Comparison of ENCODE assay signal across 8 cellular contexts in the genomic region with DNA sequence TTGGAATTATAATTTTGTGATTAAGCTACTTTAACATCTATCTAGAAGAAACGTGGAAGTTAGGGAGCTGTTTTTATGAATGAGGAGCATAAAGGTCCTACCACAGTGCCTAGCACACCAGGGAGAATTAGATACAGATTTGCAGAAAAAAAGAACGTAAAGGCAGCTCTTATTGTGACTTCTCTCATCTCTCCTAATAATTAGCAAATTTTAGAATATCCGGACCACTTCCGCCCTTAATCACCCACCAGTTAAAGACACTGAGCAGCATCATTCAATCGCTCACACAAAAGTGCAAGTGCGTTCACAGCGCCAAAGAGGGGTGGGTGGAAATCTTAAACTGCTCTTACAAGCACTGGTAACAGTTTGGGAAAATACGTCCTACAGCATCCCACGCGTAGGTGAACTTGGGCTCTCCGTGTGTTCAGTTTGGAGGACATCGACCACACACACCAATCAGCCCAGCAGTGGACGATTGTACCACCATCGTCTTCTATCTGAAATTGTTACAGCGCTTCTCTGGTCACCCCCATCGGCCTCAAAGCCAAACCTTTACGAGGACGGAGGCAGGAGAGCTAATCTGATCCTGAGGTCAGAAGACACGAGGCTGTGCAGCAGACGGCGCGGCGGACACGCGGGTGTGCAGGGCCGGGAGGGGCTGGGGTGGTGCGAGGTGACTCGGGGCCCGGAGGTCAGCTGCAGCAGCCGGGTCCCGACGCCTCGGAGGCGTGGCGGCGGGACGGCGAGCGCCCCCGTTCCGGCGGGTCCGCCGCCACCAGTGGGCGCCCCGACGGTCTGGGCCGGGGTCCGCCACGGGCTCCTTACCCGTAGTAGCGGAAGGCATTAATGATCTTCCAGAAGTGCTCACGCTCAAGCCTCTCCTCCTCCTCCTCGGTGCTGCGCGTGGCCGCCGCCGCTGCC. TPM values are rescaled to one million over a fixed set of nuclear protein-coding genes. Genes with fewer than 3 reads are reported as not detected.
DNase-seq lines count a peak whose midpoint lies in the region; ATAC-seq and TF ChIP-seq lines count a peak whose summit lies in the region.

No MANE protein-coding gene starts in this region.

- in situ Hi-C loops in ACHN (cut with HindIII; ENCODE audit: low pct_ligation_motif_present, low pct_unique_long_range_greater_than_20kb, low sequenced_read_pairs) = no loop called here

- peaks cover 0 to 3% of the 10 kb centered on the region in 2 donors for H3K27me3 Mint-ChIP-seq in natural killer cell (ENCODE audit: low read depth in 2 of 2)
- H3K27me3 Mint-ChIP-seq in stimulated activated naive CD8-positive, alpha-beta T cell treated with anti-CD3 and anti-CD28 coated beads, Interleukin-15, amount 100 ng/mL, for 72 hours = no peaks in the 10 kb centered on the region

- H3K4me3 Mint-ChIP-seq in natural killer cell = peak overlapping the region; percentile 92
- peak overlapping the region; percentile 76 to 83 for H3K4me3 Mint-ChIP-seq in stimulated activated naive CD8-positive, alpha-beta T cell treated with anti-CD3 and anti-CD28 coated beads, Interleukin-15, amount 100 ng/mL, for 72 hours

- intact Hi-C loops in natural killer cell (cut with micrococcal nuclease) = loop anchor here (1.0 to 5.0 kb wide), 3 partner anchors 61 to 125 kb away; a partner anchor contains a TSS

- H3K27ac Mint-ChIP-seq in natural killer cell = peak overlapping the region; percentile 87 to 97
- H3K27ac Mint-ChIP-seq in stimulated activated naive CD8-positive, alpha-beta T cell treated with anti-CD3 and anti-CD28 coated beads, Interleukin-15, amount 100 ng/mL, for 72 hours = peak overlapping the region; percentile 95 to 96

- DNase-seq in ACHN (peak; percentile 44), NCI-H748 treated with DMSO at 0.1 percent for 48 hours (lab: John Stamatoyannopoulos, UW) (peak; percentile 42), activated T-cell treated with anti-CD3 and anti-CD28 coated beads for 48 hours (ENCODE audit: low read depth) (peak; percentile 53), fibroblast of gingiva (ENCODE audit: low read depth) (peak; percentile 42), natural killer cell (no peak)
- peak in 1 of 2 donors; percentile 67 for DNase-seq in stimulated activated naive CD8-positive, alpha-beta T cell treated with anti-CD3 and anti-CD28 coated beads, Interleukin-15, amount 100 ng/mL, for 72 hours

- peaks cover 25 to 32% of the 10 kb centered on the region in 2 donors for H3K4me1 Mint-ChIP-seq in natural killer cell
- peaks cover 45% of the 10 kb centered on the region for H3K4me1 Mint-ChIP-seq in stimulated activated naive CD8-positive, alpha-beta T cell treated with anti-CD3 and anti-CD28 coated beads, Interleukin-15, amount 100 ng/mL, for 72 hours

- peak; percentile 46 for ATAC-seq in GM18517 (IDR thresholded peaks at IDR 0.05; ENCODE audit: unreplicated experiment)
- peak; percentile 39 for ATAC-seq in HG03039 (IDR thresholded peaks at IDR 0.05; ENCODE audit: unreplicated experiment)
- peak; percentile 26 to 43 (median 31) for ATAC-seq in natural killer cell
- ATAC-seq in stimulated activated naive CD8-positive, alpha-beta T cell treated with anti-CD3 and anti-CD28 coated beads, Interleukin-15, amount 100 ng/mL, for 72 hours = peak; percentile 58

- no peaks in the 10 kb centered on the region for H3K9me3 Mint-ChIP-seq in natural killer cell
- no peaks in the 10 kb centered on the region for H3K9me3 Mint-ChIP-seq in stimulated activated naive CD8-positive, alpha-beta T cell treated with anti-CD3 and anti-CD28 coated beads, Interleukin-15, amount 100 ng/mL, for 72 hours

- H3K36me3 Mint-ChIP-seq in natural killer cell = no peaks in the 10 kb centered on the region

- peak; percentile 50 for TF ChIP-seq CTCF in natural killer cell (IDR thresholded peaks at IDR 0.05)

RNA-seq across cellular contexts. Expression of a gene that starts 0.6 kb away (rescaled TPM):
- 10 to 100 TPM; 21.2 to 27.8 (median 25.9) TPM for total RNA-seq in natural killer cell
